16 cellular contexts compared by ENCODE assay signal in genomic region chr13:44415815-44416214, GRCh38. TPM values are rescaled to one million over a fixed set of nuclear protein-coding genes. Genes with fewer than 3 reads are reported as not detected.
A peak's percentile ranks its signal among the peaks of the same experiment; 100 is the strongest.
DNase-seq lines count a peak whose midpoint lies in the region; ATAC-seq and TF ChIP-seq lines count a peak whose summit lies in the region.
"Had no signal": no experiment of that assay in that cellular context is flagged by ENCODE, and none has a peak within 500 bp of the region (broad histone marks: within the 10 kb centered on the region; RNA-seq: fewer than 3 reads in every experiment).

No MANE protein-coding gene starts in this region.

- no peaks in the 10 kb centered on the region for H3K79me1 ChIP-seq in IMR-90 (ENCODE audit: low read depth in 1 of 2, low read length in 2 of 2)

- no peak for TF ChIP-seq RAD21 in IMR-90 (IDR thresholded peaks at IDR 0.05; ENCODE audit: low read length)

- no peaks in the 10 kb centered on the region for H3K27me3 Mint-ChIP-seq in Caco-2 (ENCODE audit: insufficient read depth, unreplicated experiment)
- H3K27me3 Mint-ChIP-seq in endodermal cell (ENCODE audit: insufficient read depth): peaks cover 7% of the 10 kb centered on the region

- H3K56ac ChIP-seq in IMR-90 (ENCODE audit: extremely low read depth, insufficient read depth, low read length): no peak overlapping the region

- in situ Hi-C loops in IMR-90 (cut with MboI; ENCODE audit: low sequenced_read_pairs): no loop called here

- no peak for TF ChIP-seq POLR2A in IMR-90 (IDR thresholded peaks at IDR 0.05; ENCODE audit: low read depth, low read length)

- H2BK15ac ChIP-seq in IMR-90 (ENCODE audit: low read depth, low read length): no peak overlapping the region

- H2AFZ ChIP-seq in IMR-90 (replicated peaks; ENCODE audit: low read length, poor library complexity): peak overlapping the region; percentile 59

- H3K9me3 ChIP-seq in Caco-2 (no peaks in the 10 kb centered on the region), IMR-90 (ENCODE audit: control insufficient read depth, insufficient read depth, low read length) (no peaks in the 10 kb centered on the region; the same call in 1 of the 2 replicates), endodermal cell (ENCODE audit: control insufficient read depth, low read length) (no peaks in the 10 kb centered on the region), neutrophil (no peaks in the 10 kb centered on the region)

- DNase-seq in Caco-2 (no peak), IMR-90 (no peak), endodermal cell (peak; percentile 65), NCI-H2081 treated with DMSO at 0.1 percent for 48 hours (lab: John Stamatoyannopoulos, UW) (no peak), left cardiac atrium (no peak), RWPE1 (ENCODE audit: low spot score) (no peak)
- DNase-seq: CD4-positive, alpha-beta memory T cell; DMS79 treated with DMSO at 0.1 percent for 48 hours; NCI-H1092 treated with DMSO at 0.1 percent for 48 hours; NCI-H510A treated with DMSO at 0.1 percent for 48 hours; NCI-H82; PC-3 had no signal

- no peak overlapping the region for H3K23ac ChIP-seq in IMR-90 (ENCODE audit: low read depth, low read length)

- H3K18ac ChIP-seq in IMR-90 (ENCODE audit: low read depth, low read length): no peak overlapping the region

- 91% methylated on average over 5 of the region's 15 CpGs; no CpG with 5 or more reads in 1 of the 2 experiments for WGBS in IMR-90 (ENCODE audit: extremely low coverage in 2 of 2, insufficient read length in 1 of 2), 2 experiments
- WGBS in endodermal cell (ENCODE audit: insufficient coverage in 1 of 2, insufficient read length in 1 of 2), 2 experiments: 73% methylated on average over 15 of the region's 15 CpGs; no CpG with 5 or more reads in 1 of the 2 experiments

- H3K27ac Mint-ChIP-seq in Caco-2 (ENCODE audit: unreplicated experiment): peak overlapping the region; percentile 21
- H3K27ac Mint-ChIP-seq in endodermal cell: no peak overlapping the region
- H3K27ac Mint-ChIP-seq: CD4-positive, alpha-beta memory T cell had no signal

- no peak overlapping the region for H3K4ac ChIP-seq in IMR-90 (ENCODE audit: low read depth, low read length)

- H3K4me1 Mint-ChIP-seq in Caco-2 (ENCODE audit: low read depth, unreplicated experiment) (peaks cover 29% of the 10 kb centered on the region), endodermal cell (peaks cover 26% of the 10 kb centered on the region)

- H4K20me1 ChIP-seq in IMR-90 (ENCODE audit: insufficient read depth, low read length): no peaks in the 10 kb centered on the region

- H2BK120ac ChIP-seq in IMR-90 (ENCODE audit: low read depth, low read length): no peak overlapping the region

- BruUV-seq in Caco-2 (replicated peaks; lab: Mats Ljungman, UMichigan) (no TSS peak), IMR-90 (replicated peaks; lab: Mats Ljungman, UMichigan) (no TSS peak)

- H4K8ac ChIP-seq in IMR-90 (ENCODE audit: low read depth in 2 of 2, low read length in 2 of 2): no peak overlapping the region

- no peak overlapping the region for H2AK9ac ChIP-seq in IMR-90 (replicated peaks; ENCODE audit: low read depth, low read length, poor library complexity)

- H2AK5ac ChIP-seq in IMR-90 (ENCODE audit: low read depth, low read length): no peak overlapping the region; the same call in 1 of the 2 replicates

- dilution Hi-C loops in IMR-90 (cut with HindIII; ENCODE audit: low sequenced_read_pairs, unreplicated experiment): no loop called here

- H3K9me1 ChIP-seq in IMR-90 (ENCODE audit: insufficient read depth, low read length): no peaks in the 10 kb centered on the region

- H3K4me3 ChIP-seq in Caco-2 (ENCODE audit: low read depth, low read length) (no peak overlapping the region), IMR-90 (ENCODE audit: insufficient read depth, low read depth, low read length) (no peak overlapping the region), endodermal cell (ENCODE audit: low read length) (no peak overlapping the region), neutrophil (ENCODE audit: low read depth in 1 of 2, low read length in 1 of 2) (peak overlapping the region in 1 of 2 experiments; percentile 4)
- H3K4me3 ChIP-seq: GM12878 had no signal

- no peak overlapping the region for H4K91ac ChIP-seq in IMR-90 (ENCODE audit: insufficient read depth, low read depth, low read length)

- H3K4me1 ChIP-seq in Caco-2 (peaks cover 11% of the 10 kb centered on the region), IMR-90 (ENCODE audit: control insufficient read depth, insufficient read depth, low read length) (peaks cover 7% of the 10 kb centered on the region), endodermal cell (ENCODE audit: control insufficient read depth, insufficient read depth, low read length) (no peaks in the 10 kb centered on the region), neutrophil (ENCODE audit: control insufficient read depth in 1 of 2, insufficient read depth in 1 of 2, low read depth in 1 of 2, low read length in 1 of 2) (peaks cover 56 to 66% of the 10 kb centered on the region in 2 experiments)

- POLR2A ChIA-PET in Caco-2 (lab: Charles Lee): no interaction called here
- POLR2A ChIA-PET in IMR-90 (lab: Charles Lee; ENCODE audit: unreplicated experiment): no interaction called here
- POLR2A ChIA-PET in RWPE1 (lab: Yijun Ruan, JAX; ENCODE audit: low non-redundant PET): no interaction called here

- no peak overlapping the region for H3K14ac ChIP-seq in IMR-90 (replicated peaks; ENCODE audit: low read depth, low read length)

- H3K4me2 ChIP-seq in IMR-90 (ENCODE audit: low read depth, low read length): no peak overlapping the region

- no peaks in the 10 kb centered on the region for H3K9me3 Mint-ChIP-seq in Caco-2 (ENCODE audit: unreplicated experiment)
- peaks cover 10% of the 10 kb centered on the region for H3K9me3 Mint-ChIP-seq in endodermal cell
- H3K9me3 Mint-ChIP-seq: CD4-positive, alpha-beta memory T cell had no signal

- H3K9ac ChIP-seq in IMR-90 (ENCODE audit: low read depth, low read length) (no peak overlapping the region), endodermal cell (ENCODE audit: extremely low read depth, low read length, poor library complexity, severe bottlenecking) (no peak overlapping the region)

- H3K4me3 Mint-ChIP-seq in Caco-2 (ENCODE audit: unreplicated experiment) (no peak overlapping the region), endodermal cell (no peak overlapping the region)

- H2BK5ac ChIP-seq in IMR-90 (ENCODE audit: low read depth, low read length, poor library complexity, severe bottlenecking): no peak overlapping the region

- no peaks in the 10 kb centered on the region for H3K36me3 ChIP-seq in Caco-2 (ENCODE audit: control insufficient read depth, insufficient read depth, low read length)
- H3K36me3 ChIP-seq in IMR-90 (ENCODE audit: control insufficient read depth, insufficient read depth, low read length): no peaks in the 10 kb centered on the region
- H3K36me3 ChIP-seq in endodermal cell (ENCODE audit: control insufficient read depth, insufficient read depth, low read length): no peaks in the 10 kb centered on the region
- no peaks in the 10 kb centered on the region for H3K36me3 ChIP-seq in neutrophil

- H3K27me3 ChIP-seq in Caco-2 (replicated peaks; ENCODE audit: control insufficient read depth, insufficient read depth, low read length): no peaks in the 10 kb centered on the region
- H3K27me3 ChIP-seq in IMR-90 (ENCODE audit: control insufficient read depth, insufficient read depth, low read length): no peaks in the 10 kb centered on the region; the same call in 1 of the 2 replicates
- no peaks in the 10 kb centered on the region for H3K27me3 ChIP-seq in endodermal cell (ENCODE audit: control insufficient read depth, insufficient read depth, low read length, poor library complexity, severe bottlenecking)
- H3K27me3 ChIP-seq in neutrophil: no peaks in the 10 kb centered on the region

- no peak for ATAC-seq in IMR-90 (ENCODE audit: low read depth)
- ATAC-seq in left cardiac atrium: no peak
- ATAC-seq: GM12878, PC-3 had no signal

- CTCF ChIA-PET in Caco-2 (lab: Charles Lee) (interaction anchor here (0.7 kb wide), 1 partner anchor 12 kb away, joined by 3 read pairs; no protein-coding TSS in a partner anchor), IMR-90 (lab: Yijun Ruan, JAX) (no interaction called here), RWPE1 (lab: Yijun Ruan, JAX) (interaction anchor here (0.6 kb wide), 1 partner anchor 184 kb away, joined by 3 read pairs; no protein-coding TSS in a partner anchor)

- no peaks in the 10 kb centered on the region for H3K36me3 Mint-ChIP-seq in Caco-2 (ENCODE audit: insufficient read depth, unreplicated experiment)
- H3K36me3 Mint-ChIP-seq in endodermal cell (ENCODE audit: low read depth): no peaks in the 10 kb centered on the region
- H3K36me3 Mint-ChIP-seq: CD4-positive, alpha-beta memory T cell had no signal

- TF ChIP-seq CTCF in Caco-2 (IDR thresholded peaks at IDR 0.05; ENCODE audit: insufficient read depth in 1 of 2, low read depth in 1 of 2, low read length in 1 of 2, severe bottlenecking in 1 of 2, unreplicated experiment in 1 of 2) (no peak), IMR-90 (conservative IDR thresholded peaks at IDR 0.05; ENCODE audit: low read depth, low read length) (no peak), endodermal cell (conservative IDR thresholded peaks at IDR 0.05) (no peak), neutrophil (IDR thresholded peaks at IDR 0.05) (no peak), RWPE1 (conservative IDR thresholded peaks at IDR 0.05; ENCODE audit: low read depth) (no peak)

- H3K27ac ChIP-seq in IMR-90 (ENCODE audit: insufficient read depth, low read length) (no peak overlapping the region), endodermal cell (ENCODE audit: low read depth, low read length) (no peak overlapping the region), neutrophil (peak overlapping the region; percentile 59), RWPE1 (no peak overlapping the region)

- no peak overlapping the region for H4K5ac ChIP-seq in IMR-90 (ENCODE audit: low read depth, low read length)

- no peak overlapping the region for H2BK20ac ChIP-seq in IMR-90 (ENCODE audit: low read depth, low read length)

- intact Hi-C loops in Caco-2 (cut with micrococcal nuclease; ENCODE audit: unreplicated experiment) (no loop called here), IMR-90 (cut with micrococcal nuclease) (no loop called here), left cardiac atrium (cut with DNase I) (no loop called here)

TF ChIP-seq in IMR-90, 13 proteins besides CTCF, POLR2A, EP300 and RAD21:
- TF ChIP-seq BHLHE40 (IDR thresholded peaks at IDR 0.05; ENCODE audit: low read depth, low read length): no peak
- TF ChIP-seq NFE2L2 (IDR thresholded peaks at IDR 0.05; ENCODE audit: low read depth, low read length): no peak

RNA-seq across cellular contexts. Expression of gene SERP2, which starts 42.2 kb away (rescaled TPM):
- not detected in 2 replicates for total RNA-seq in Caco-2 (2022)
- total RNA-seq in IMR-90 (2012; rRNA removed): 0.54 and 0.56 TPM in 2 replicates
- polyA plus RNA-seq in IMR-90 (2012; rRNA removed): 1.3 and 1.4 TPM in 2 replicates
- 0.77 and 1.6 TPM in 2 replicates for polyA plus RNA-seq in IMR-90 (2012; cell fraction: cytosol; rRNA removed)
- 0.96 and 2.3 TPM in 2 replicates for polyA plus RNA-seq in IMR-90 (2012; cell fraction: nucleus; rRNA removed; ENCODE audit: low replicate concordance)
- 1 to 10 TPM; 2.9 to 3.5 TPM for total RNA-seq in endodermal cell
- 7.0 TPM for polyA plus RNA-seq in endodermal cell (2013, experiment 1 of 2)
- polyA plus RNA-seq in endodermal cell (2013, experiment 2 of 2): 5.7 TPM
- 10 to 100 TPM; 12.9 to 14.6 TPM for total RNA-seq in left cardiac atrium
- total RNA-seq: CD4-positive, alpha-beta memory T cell; GM12878; MCF 10A; SK-MEL-5 had no signal
- polyA plus RNA-seq: CD4-positive, alpha-beta memory T cell; GM12878 had no signal
